ENCODE assay signal across 12 cellular contexts in genomic region chr15:51750186-51750585, GRCh38. TPM values are rescaled to one million over a fixed set of nuclear protein-coding genes. Genes with fewer than 3 reads are reported as not detected.
A peak's percentile ranks its signal among the peaks of the same experiment; 100 is the strongest.
DNase-seq lines count a peak whose midpoint lies in the region; ATAC-seq, FAIRE-seq and TF ChIP-seq lines count a peak whose summit lies in the region.
"Had no signal": no experiment of that assay in that cellular context is flagged by ENCODE, and none has a peak within 500 bp of the region (broad histone marks: within the 10 kb centered on the region; RNA-seq: fewer than 3 reads in every experiment).

No MANE protein-coding gene starts in this region.

- no peak for ATAC-seq in activated CD4-positive, alpha-beta T cell treated with anti-CD3 and anti-CD28 coated beads for 36 hours
- ATAC-seq in natural killer cell, result no peak

- no peak overlapping the region for H3K27ac Mint-ChIP-seq in activated CD4-positive, alpha-beta T cell treated with anti-CD3 and anti-CD28 coated beads for 36 hours
- no peak overlapping the region for H3K27ac Mint-ChIP-seq in activated T-helper 2 cell treated with anti-CD3 and anti-CD28 coated beads, Interferon-gamma antibody, Interleukin-2, Interleukin-4, amounts not matched to agents 10 μg/mL and 5 μg/mL and 100 μg/mL, durations not matched to agents 14 hours and 24 hours and 36 hours
- H3K27ac Mint-ChIP-seq in natural killer cell, result no peak overlapping the region

- no peaks in the 10 kb centered on the region for H3K36me3 Mint-ChIP-seq in activated CD4-positive, alpha-beta T cell treated with anti-CD3 and anti-CD28 coated beads for 36 hours (ENCODE audit: low read depth)
- no peaks in the 10 kb centered on the region for H3K36me3 Mint-ChIP-seq in activated T-helper 2 cell treated with anti-CD3 and anti-CD28 coated beads, Interferon-gamma antibody, Interleukin-2, Interleukin-4, amounts not matched to agents 10 μg/mL and 5 μg/mL and 100 μg/mL, durations not matched to agents 14 hours and 24 hours and 36 hours (ENCODE audit: low read depth)
- H3K36me3 Mint-ChIP-seq in natural killer cell, result no peaks in the 10 kb centered on the region

- no peak for DNase-seq in activated CD4-positive, alpha-beta T cell treated with anti-CD3 and anti-CD28 coated beads for 36 hours
- no peak for DNase-seq in activated CD4-positive, alpha-beta T cell treated with anti-CD3 and anti-CD28 coated beads for 4 hours
- no peak for DNase-seq in GM19239 (ENCODE audit: insufficient read length, low spot score)
- DNase-seq in activated T-helper 2 cell treated with anti-CD3 and anti-CD28 coated beads, Interferon-gamma antibody, Interleukin-2, Interleukin-4, amounts not matched to agents 10 μg/mL and 5 μg/mL and 100 μg/mL, durations not matched to agents 14 hours and 24 hours and 36 hours (ENCODE audit: low spot score), result no peak
- DNase-seq in natural killer cell, result no peak
- no peak for DNase-seq in NCI-H345 (lab: John Stamatoyannopoulos, UW)
- no peak for DNase-seq in mucosa of gallbladder (ENCODE audit: low spot score)
- no peak for DNase-seq in GM19238 (ENCODE audit: insufficient read length, low spot score)
- DNase-seq: left colon, NCI-H1417 treated with DMSO at 0.1 percent for 48 hours, SIG-M5 had no signal

- peak; percentile 63 for FAIRE-seq in GM19239 (lab: Jason Lieb, UNC)
- FAIRE-seq: A204.1 had no signal

- H3K9me3 Mint-ChIP-seq in activated CD4-positive, alpha-beta T cell treated with anti-CD3 and anti-CD28 coated beads for 36 hours (ENCODE audit: low read depth), result no peaks in the 10 kb centered on the region
- no peaks in the 10 kb centered on the region for H3K9me3 Mint-ChIP-seq in activated T-helper 2 cell treated with anti-CD3 and anti-CD28 coated beads, Interferon-gamma antibody, Interleukin-2, Interleukin-4, amounts not matched to agents 10 μg/mL and 5 μg/mL and 100 μg/mL, durations not matched to agents 14 hours and 24 hours and 36 hours
- no peaks in the 10 kb centered on the region for H3K9me3 Mint-ChIP-seq in natural killer cell

- H3K4me3 Mint-ChIP-seq in activated CD4-positive, alpha-beta T cell treated with anti-CD3 and anti-CD28 coated beads for 36 hours, result peak overlapping the region; percentile 76
- peak overlapping the region; percentile 45 for H3K4me3 Mint-ChIP-seq in activated T-helper 2 cell treated with anti-CD3 and anti-CD28 coated beads, Interferon-gamma antibody, Interleukin-2, Interleukin-4, amounts not matched to agents 10 μg/mL and 5 μg/mL and 100 μg/mL, durations not matched to agents 14 hours and 24 hours and 36 hours (ENCODE audit: low read depth)
- peak overlapping the region; percentile 83 for H3K4me3 Mint-ChIP-seq in natural killer cell

- H3K4me1 Mint-ChIP-seq in activated CD4-positive, alpha-beta T cell treated with anti-CD3 and anti-CD28 coated beads for 36 hours, result peaks cover 24% of the 10 kb centered on the region
- H3K4me1 Mint-ChIP-seq in activated T-helper 2 cell treated with anti-CD3 and anti-CD28 coated beads, Interferon-gamma antibody, Interleukin-2, Interleukin-4, amounts not matched to agents 10 μg/mL and 5 μg/mL and 100 μg/mL, durations not matched to agents 14 hours and 24 hours and 36 hours (ENCODE audit: low read depth), result peaks cover 9% of the 10 kb centered on the region
- H3K4me1 Mint-ChIP-seq in natural killer cell, result peaks cover 6 to 10% of the 10 kb centered on the region in 2 donors

- peaks cover 11% of the 10 kb centered on the region for H3K27me3 Mint-ChIP-seq in activated CD4-positive, alpha-beta T cell treated with anti-CD3 and anti-CD28 coated beads for 36 hours
- H3K27me3 Mint-ChIP-seq in activated T-helper 2 cell treated with anti-CD3 and anti-CD28 coated beads, Interferon-gamma antibody, Interleukin-2, Interleukin-4, amounts not matched to agents 10 μg/mL and 5 μg/mL and 100 μg/mL, durations not matched to agents 14 hours and 24 hours and 36 hours (ENCODE audit: low read depth), result peaks cover 68% of the 10 kb centered on the region
- H3K27me3 Mint-ChIP-seq in natural killer cell (ENCODE audit: low read depth in 2 of 2), result peaks cover 53 to 73% of the 10 kb centered on the region in 2 donors

- POLR2A ChIA-PET in activated CD4-positive, alpha-beta T cell treated with anti-CD3 and anti-CD28 coated beads for 36 hours (lab: Charles Lee), result no interaction called here

- intact Hi-C loops in activated CD4-positive, alpha-beta T cell treated with anti-CD3 and anti-CD28 coated beads for 36 hours (cut with DNase I, micrococcal nuclease), result loop anchor here (2.0 to 5.0 kb wide), 2 partner anchors 13 to 77 kb away; partner anchors contain the start of genes LYSMD2 (in 1 of the 2) and TMOD3 (in 1 of the 2)
- intact Hi-C loops in activated T-helper 2 cell treated with anti-CD3 and anti-CD28 coated beads, Interferon-gamma antibody, Interleukin-2, Interleukin-4, amounts not matched to agents 10 μg/mL and 5 μg/mL and 100 μg/mL, durations not matched to agents 14 hours and 24 hours and 36 hours (cut with micrococcal nuclease), result no loop called here
- intact Hi-C loops in natural killer cell (cut with micrococcal nuclease), result no loop called here

- no peak for TF ChIP-seq CTCF in natural killer cell (IDR thresholded peaks at IDR 0.05)

- CTCF ChIA-PET in activated CD4-positive, alpha-beta T cell treated with anti-CD3 and anti-CD28 coated beads for 36 hours (lab: Charles Lee), result no interaction called here

RNA-seq across cellular contexts. Expression of gene TMOD2, which starts 1.2 kb away (rescaled TPM):
- total RNA-seq in activated CD4-positive, alpha-beta T cell treated with anti-CD3 and anti-CD28 coated beads for 36 hours, result 1 to 10 TPM; 5.4 to 6.9 TPM
- total RNA-seq in activated T-helper 2 cell treated with anti-CD3 and anti-CD28 coated beads, Interferon-gamma antibody, Interleukin-2, Interleukin-4, amounts not matched to agents 10 μg/mL and 5 μg/mL and 100 μg/mL, durations not matched to agents 14 hours and 24 hours and 36 hours, result 1.2 and 1.7 TPM in 2 replicates
- total RNA-seq in natural killer cell, result 1 to 10 TPM; 1.6 to 4.7 (median 1.6) TPM
- 14.0 TPM for total RNA-seq in mucosa of gallbladder

RNA-seq across cellular contexts. Expression of gene LYSMD2, which starts 12.7 kb away (rescaled TPM):
- total RNA-seq in activated CD4-positive, alpha-beta T cell treated with anti-CD3 and anti-CD28 coated beads for 36 hours, result 10 to 100 TPM; 19.1 to 20.1 TPM
- total RNA-seq in activated T-helper 2 cell treated with anti-CD3 and anti-CD28 coated beads, Interferon-gamma antibody, Interleukin-2, Interleukin-4, amounts not matched to agents 10 μg/mL and 5 μg/mL and 100 μg/mL, durations not matched to agents 14 hours and 24 hours and 36 hours, result 4.0 and 5.8 TPM in 2 replicates
- total RNA-seq in natural killer cell, result 10 to 100 TPM in 1 of 3 donors, 1 to 10 TPM in 2; 8.1 to 13.6 (median 8.6) TPM
- 18.2 TPM for total RNA-seq in mucosa of gallbladder

Comparison
In these comparisons a context has a peak if more than half of its experiments do, and no peak if none do; other contexts are left out.
1. intact Hi-C loops: an anchor here in activated CD4-positive, alpha-beta T cell treated with anti-CD3 and anti-CD28 coated beads for 36 hours (2.0 to 5.0 kb wide); none called in activated T-helper 2 cell treated with anti-CD3 and anti-CD28 coated beads, Interferon-gamma antibody, Interleukin-2, Interleukin-4, amounts not matched to agents 10 μg/mL and 5 μg/mL and 100 μg/mL, durations not matched to agents 14 hours and 24 hours and 36 hours and natural killer cell.